ENCODE assay signal across 1 cellular context in the genomic region with DNA sequence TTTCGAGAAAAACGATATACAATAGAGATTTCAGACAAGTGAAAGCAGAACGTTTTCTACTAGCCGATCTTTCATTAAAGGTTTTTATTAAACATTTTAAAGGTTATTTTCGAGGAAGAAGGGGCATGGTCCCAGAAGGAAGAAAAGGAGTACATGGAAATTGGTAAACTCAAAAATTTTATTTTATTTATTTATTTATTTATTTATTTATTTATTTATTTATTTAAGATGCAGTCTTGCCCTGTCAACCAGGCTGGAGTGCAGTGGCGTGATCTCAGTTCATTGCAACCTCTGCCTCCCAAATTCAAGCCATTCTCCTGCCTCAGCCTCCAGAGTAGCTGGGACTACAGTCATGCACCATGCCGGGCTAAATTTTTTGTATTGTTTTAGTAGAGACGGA.
A peak's percentile ranks its signal among the peaks of the same experiment; 100 is the strongest.
TF ChIP-seq lines count a peak whose summit lies in the region.

No MANE protein-coding gene starts in this region.

TF ChIP-seq in HEK293, 187 proteins besides CTCF, POLR2A, EP300 and RAD21 (continued from another document and continues in another):
- TF ChIP-seq, protein P1, sequence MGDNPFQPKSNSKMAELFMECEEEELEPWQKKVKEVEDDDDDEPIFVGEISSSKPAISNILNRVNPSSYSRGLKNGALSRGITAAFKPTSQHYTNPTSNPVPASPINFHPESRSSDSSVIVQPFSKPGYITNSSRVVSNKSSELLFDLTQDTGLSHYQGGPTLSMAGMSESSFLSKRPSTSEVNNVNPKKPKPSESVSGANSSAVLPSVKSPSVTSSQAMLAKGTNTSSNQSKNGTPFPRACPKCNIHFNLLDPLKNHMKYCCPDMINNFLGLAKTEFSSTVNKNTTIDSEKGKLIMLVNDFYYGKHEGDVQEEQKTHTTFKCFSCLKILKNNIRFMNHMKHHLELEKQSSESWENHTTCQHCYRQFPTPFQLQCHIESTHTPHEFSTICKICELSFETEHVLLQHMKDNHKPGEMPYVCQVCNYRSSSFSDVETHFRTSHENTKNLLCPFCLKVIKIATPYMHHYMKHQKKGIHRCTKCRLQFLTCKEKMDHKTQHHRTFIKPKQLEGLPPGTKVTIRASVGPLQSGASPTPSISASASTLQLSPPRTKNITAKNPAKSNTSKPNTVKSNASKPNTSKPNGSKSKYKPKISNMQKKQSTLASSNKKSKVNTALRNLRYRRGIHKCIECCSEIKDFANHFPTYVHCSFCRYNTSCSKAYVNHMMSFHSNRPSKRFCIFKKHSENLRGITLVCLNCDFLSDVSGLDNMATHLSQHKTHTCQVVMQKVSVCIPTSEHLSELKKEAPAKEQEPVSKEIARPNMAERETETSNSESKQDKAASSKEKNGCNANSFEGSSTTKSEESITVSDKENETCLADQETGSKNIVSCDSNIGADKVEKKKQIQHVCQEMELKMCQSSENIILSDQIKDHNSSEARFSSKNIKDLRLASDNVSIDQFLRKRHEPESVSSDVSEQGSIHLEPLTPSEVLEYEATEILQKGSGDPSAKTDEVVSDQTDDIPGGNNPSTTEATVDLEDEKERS (tag by site-specific recombination; IDR thresholded peaks at IDR 0.05), result no peak
- TF ChIP-seq ZNF2 (tag by site-specific recombination; IDR thresholded peaks at IDR 0.05), result no peak
- TF ChIP-seq ZNF324 (tag by site-specific recombination; IDR thresholded peaks at IDR 0.05), result no peak
- no peak for TF ChIP-seq GLI4 (tag by site-specific recombination; IDR thresholded peaks at IDR 0.05)
- no peak for TF ChIP-seq ZNF10 (tag by site-specific recombination; IDR thresholded peaks at IDR 0.05)
- TF ChIP-seq ZNF133 (tag by site-specific recombination; IDR thresholded peaks at IDR 0.05), result no peak
- no peak for TF ChIP-seq ZNF335 (tag by site-specific recombination; conservative IDR thresholded peaks at IDR 0.05)
- TF ChIP-seq ZNF354C (tag by site-specific recombination; IDR thresholded peaks at IDR 0.05; ENCODE audit: borderline replicate concordance, low read depth), result no peak
- TF ChIP-seq ZNF571 (tag by site-specific recombination; IDR thresholded peaks at IDR 0.05), result no peak
- no peak for TF ChIP-seq ZSCAN23 (tag by site-specific recombination; IDR thresholded peaks at IDR 0.05)
- TF ChIP-seq, protein P2, sequence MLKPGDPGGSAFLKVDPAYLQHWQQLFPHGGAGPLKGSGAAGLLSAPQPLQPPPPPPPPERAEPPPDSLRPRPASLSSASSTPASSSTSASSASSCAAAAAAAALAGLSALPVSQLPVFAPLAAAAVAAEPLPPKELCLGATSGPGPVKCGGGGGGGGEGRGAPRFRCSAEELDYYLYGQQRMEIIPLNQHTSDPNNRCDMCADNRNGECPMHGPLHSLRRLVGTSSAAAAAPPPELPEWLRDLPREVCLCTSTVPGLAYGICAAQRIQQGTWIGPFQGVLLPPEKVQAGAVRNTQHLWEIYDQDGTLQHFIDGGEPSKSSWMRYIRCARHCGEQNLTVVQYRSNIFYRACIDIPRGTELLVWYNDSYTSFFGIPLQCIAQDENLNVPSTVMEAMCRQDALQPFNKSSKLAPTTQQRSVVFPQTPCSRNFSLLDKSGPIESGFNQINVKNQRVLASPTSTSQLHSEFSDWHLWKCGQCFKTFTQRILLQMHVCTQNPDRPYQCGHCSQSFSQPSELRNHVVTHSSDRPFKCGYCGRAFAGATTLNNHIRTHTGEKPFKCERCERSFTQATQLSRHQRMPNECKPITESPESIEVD (tag by site-specific recombination; IDR thresholded peaks at IDR 0.05), result no peak
- no peak for TF ChIP-seq ZNF843 (tag by site-specific recombination; IDR thresholded peaks at IDR 0.05)
- no peak for TF ChIP-seq ZIC2 (tag by site-specific recombination; IDR thresholded peaks at IDR 0.05)
- TF ChIP-seq ZNF302 (tag by site-specific recombination; IDR thresholded peaks at IDR 0.05; ENCODE audit: low read depth), result no peak
- TF ChIP-seq ZBTB8A (tag by site-specific recombination; IDR thresholded peaks at IDR 0.05), result peak; percentile 72
- no peak for TF ChIP-seq KLF1 (tag by site-specific recombination; IDR thresholded peaks at IDR 0.05)
- TF ChIP-seq ZNF19 (tag by site-specific recombination; IDR thresholded peaks at IDR 0.05; ENCODE audit: low read depth), result no peak
- no peak for TF ChIP-seq MYNN (tag by site-specific recombination; IDR thresholded peaks at IDR 0.05; ENCODE audit: borderline replicate concordance)
- TF ChIP-seq, protein P3, sequence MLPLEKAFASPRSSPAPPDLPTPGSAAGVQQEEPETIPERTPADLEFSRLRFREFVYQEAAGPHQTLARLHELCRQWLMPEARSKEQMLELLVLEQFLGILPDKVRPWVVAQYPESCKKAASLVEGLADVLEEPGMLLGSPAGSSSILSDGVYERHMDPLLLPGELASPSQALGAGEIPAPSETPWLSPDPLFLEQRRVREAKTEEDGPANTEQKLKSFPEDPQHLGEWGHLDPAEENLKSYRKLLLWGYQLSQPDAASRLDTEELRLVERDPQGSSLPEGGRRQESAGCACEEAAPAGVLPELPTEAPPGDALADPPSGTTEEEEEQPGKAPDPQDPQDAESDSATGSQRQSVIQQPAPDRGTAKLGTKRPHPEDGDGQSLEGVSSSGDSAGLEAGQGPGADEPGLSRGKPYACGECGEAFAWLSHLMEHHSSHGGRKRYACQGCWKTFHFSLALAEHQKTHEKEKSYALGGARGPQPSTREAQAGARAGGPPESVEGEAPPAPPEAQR (tag by site-specific recombination; IDR thresholded peaks at IDR 0.05), result no peak
- no peak for TF ChIP-seq SALL2 (tag by site-specific recombination; IDR thresholded peaks at IDR 0.05; ENCODE audit: borderline replicate concordance)
- TF ChIP-seq, protein P4, sequence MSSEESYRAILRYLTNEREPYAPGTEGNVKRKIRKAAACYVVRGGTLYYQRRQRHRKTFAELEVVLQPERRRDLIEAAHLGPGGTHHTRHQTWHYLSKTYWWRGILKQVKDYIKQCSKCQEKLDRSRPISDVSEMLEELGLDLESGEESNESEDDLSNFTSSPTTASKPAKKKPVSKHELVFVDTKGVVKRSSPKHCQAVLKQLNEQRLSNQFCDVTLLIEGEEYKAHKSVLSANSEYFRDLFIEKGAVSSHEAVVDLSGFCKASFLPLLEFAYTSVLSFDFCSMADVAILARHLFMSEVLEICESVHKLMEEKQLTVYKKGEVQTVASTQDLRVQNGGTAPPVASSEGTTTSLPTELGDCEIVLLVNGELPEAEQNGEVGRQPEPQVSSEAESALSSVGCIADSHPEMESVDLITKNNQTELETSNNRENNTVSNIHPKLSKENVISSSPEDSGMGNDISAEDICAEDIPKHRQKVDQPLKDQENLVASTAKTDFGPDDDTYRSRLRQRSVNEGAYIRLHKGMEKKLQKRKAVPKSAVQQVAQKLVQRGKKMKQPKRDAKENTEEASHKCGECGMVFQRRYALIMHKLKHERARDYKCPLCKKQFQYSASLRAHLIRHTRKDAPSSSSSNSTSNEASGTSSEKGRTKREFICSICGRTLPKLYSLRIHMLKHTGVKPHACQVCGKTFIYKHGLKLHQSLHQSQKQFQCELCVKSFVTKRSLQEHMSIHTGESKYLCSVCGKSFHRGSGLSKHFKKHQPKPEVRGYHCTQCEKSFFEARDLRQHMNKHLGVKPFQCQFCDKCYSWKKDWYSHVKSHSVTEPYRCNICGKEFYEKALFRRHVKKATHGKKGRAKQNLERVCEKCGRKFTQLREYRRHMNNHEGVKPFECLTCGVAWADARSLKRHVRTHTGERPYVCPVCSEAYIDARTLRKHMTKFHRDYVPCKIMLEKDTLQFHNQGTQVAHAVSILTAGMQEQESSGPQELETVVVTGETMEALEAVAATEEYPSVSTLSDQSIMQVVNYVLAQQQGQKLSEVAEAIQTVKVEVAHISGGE (tag by site-specific recombination; conservative IDR thresholded peaks at IDR 0.05; ENCODE audit: low read depth), result peak; percentile 68
- no peak for TF ChIP-seq REPIN1 (tag by site-specific recombination; IDR thresholded peaks at IDR 0.05; ENCODE audit: low read depth)
- TF ChIP-seq YY1 (tag by site-specific recombination; IDR thresholded peaks at IDR 0.05), result no peak
- no peak for TF ChIP-seq ZFP37 (tag by site-specific recombination; IDR thresholded peaks at IDR 0.05)
- TF ChIP-seq ZSCAN16 (tag by site-specific recombination; IDR thresholded peaks at IDR 0.05), result no peak
- TF ChIP-seq FEZF1 (tag by site-specific recombination; IDR thresholded peaks at IDR 0.05), result no peak
- TF ChIP-seq ZBTB10 (tag by site-specific recombination; IDR thresholded peaks at IDR 0.05), result no peak
- TF ChIP-seq ZNF530 (tag by site-specific recombination; IDR thresholded peaks at IDR 0.05; ENCODE audit: low read depth), result no peak
- TF ChIP-seq, protein P5, sequence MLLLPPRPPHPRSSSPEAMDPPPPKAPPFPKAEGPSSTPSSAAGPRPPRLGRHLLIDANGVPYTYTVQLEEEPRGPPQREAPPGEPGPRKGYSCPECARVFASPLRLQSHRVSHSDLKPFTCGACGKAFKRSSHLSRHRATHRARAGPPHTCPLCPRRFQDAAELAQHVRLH (tag by site-specific recombination; IDR thresholded peaks at IDR 0.05), result peak; percentile 53; the same call in 1 of the 2 replicates
- TF ChIP-seq ZNF184 (tag by site-specific recombination; IDR thresholded peaks at IDR 0.05), result no peak
- no peak for TF ChIP-seq ZNF274 (IDR thresholded peaks at IDR 0.05; ENCODE audit: low read length)
- no peak for TF ChIP-seq ZNF274 (tag by site-specific recombination; IDR thresholded peaks at IDR 0.05; ENCODE audit: borderline replicate concordance)
- no peak for TF ChIP-seq ZNF121 (tag by site-specific recombination; IDR thresholded peaks at IDR 0.05)
- TF ChIP-seq ZNF629 (tag by site-specific recombination; IDR thresholded peaks at IDR 0.05), result peak; percentile 23; the same call in 1 of the 2 replicates
- TF ChIP-seq ZNF510 (tag by site-specific recombination; IDR thresholded peaks at IDR 0.05; ENCODE audit: insufficient replicate concordance), result peak; percentile 56
- peak; percentile 60; the same call in 1 of the 2 replicates for TF ChIP-seq REST (tag by site-specific recombination; IDR thresholded peaks at IDR 0.05)
- no peak for TF ChIP-seq SCRT1 (tag by site-specific recombination; IDR thresholded peaks at IDR 0.05; ENCODE audit: borderline replicate concordance)
- TF ChIP-seq ZNF660 (tag by site-specific recombination; IDR thresholded peaks at IDR 0.05), result no peak
- no peak for TF ChIP-seq ZBTB44 (tag by site-specific recombination; IDR thresholded peaks at IDR 0.05)
- no peak for TF ChIP-seq IKZF3 (tag by site-specific recombination; IDR thresholded peaks at IDR 0.05)
- TF ChIP-seq ZNF558 (tag by site-specific recombination; IDR thresholded peaks at IDR 0.05), result 0 out of 2 replicates have a peak, but pooled peaks have one; percentile 34
- TF ChIP-seq ZNF223 (tag by site-specific recombination; IDR thresholded peaks at IDR 0.05), result no peak
- TF ChIP-seq ZNF416 (tag by site-specific recombination; IDR thresholded peaks at IDR 0.05), result no peak
- TF ChIP-seq HOXA7 (CRISPR knock-in tag; IDR thresholded peaks at IDR 0.05; ENCODE audit: borderline replicate concordance), result no peak
- TF ChIP-seq ZNF214 (tag by site-specific recombination; IDR thresholded peaks at IDR 0.05; ENCODE audit: borderline replicate concordance), result no peak
- TF ChIP-seq ZNF501 (tag by site-specific recombination; IDR thresholded peaks at IDR 0.05), result no peak
